ENCODE assay signal across 14 cellular contexts in genomic region chr3:47412842-47413520, GRCh38. TPM values are rescaled to one million over a fixed set of nuclear protein-coding genes. Genes with fewer than 3 reads are reported as not detected.
DNase-seq lines count a peak whose midpoint lies in the region; ATAC-seq and TF ChIP-seq lines count a peak whose summit lies in the region.
"Had no signal": no experiment of that assay in that cellular context is flagged by ENCODE, and none has a peak within 500 bp of the region (broad histone marks: within the 10 kb centered on the region; RNA-seq: fewer than 3 reads in every experiment).

No MANE protein-coding gene starts in this region.

- no peak overlapping the region for H2AFZ ChIP-seq in PC-3 (ENCODE audit: low read length)

- no peak overlapping the region for H3K4me3 Mint-ChIP-seq in activated naive CD4-positive, alpha-beta T cell treated with anti-CD3 and anti-CD28 coated beads, Interleukin-2, amount 10 ng/mL, durations not matched to agents 7 days and 5 days
- peak overlapping the region in 1 of 2 donors; percentile 24 for H3K4me3 Mint-ChIP-seq in effector memory CD8-positive, alpha-beta T cell
- no peak overlapping the region for H3K4me3 Mint-ChIP-seq in stimulated activated naive B cell treated with anti-CD40 and anti-IgM and Interleukin-4, amounts not matched to agents 10 μg/mL and 1 μg/mL and 100 μg/mL, for 72 hours
- H3K4me3 Mint-ChIP-seq: activated B cell treated with CpG ODN at 0.5 μM for 24 hours, immature natural killer cell, mesothelial cell of epicardium had no signal

- no peak for DNase-seq in activated naive CD4-positive, alpha-beta T cell treated with anti-CD3 and anti-CD28 coated beads, Interleukin-2, amount 10 ng/mL, durations not matched to agents 7 days and 5 days
- no peak for DNase-seq in activated naive CD4-positive, alpha-beta T cell (lab: John Stamatoyannopoulos, UW)
- DNase-seq in PC-3, result no peak
- no peak for DNase-seq in effector memory CD8-positive, alpha-beta T cell
- no peak for DNase-seq in stimulated activated naive B cell treated with anti-CD40 and anti-IgM and Interleukin-4, amounts not matched to agents 10 μg/mL and 1 μg/mL and 100 μg/mL, for 72 hours
- no peak for DNase-seq in activated CD4-positive, CD25-positive, alpha-beta regulatory T cell (lab: John Stamatoyannopoulos, UW)
- DNase-seq: activated B cell treated with CpG ODN at 0.5 μM for 24 hours, immature natural killer cell, OCI-M1, psoas muscle had no signal

- peak overlapping the region; percentile 6 for H3K27ac Mint-ChIP-seq in activated naive CD4-positive, alpha-beta T cell treated with anti-CD3 and anti-CD28 coated beads, Interleukin-2, amount 10 ng/mL, durations not matched to agents 7 days and 5 days
- peak overlapping the region; percentile 42 to 86 for H3K27ac Mint-ChIP-seq in effector memory CD8-positive, alpha-beta T cell
- peak overlapping the region; percentile 62 for H3K27ac Mint-ChIP-seq in stimulated activated naive B cell treated with anti-CD40 and anti-IgM and Interleukin-4, amounts not matched to agents 10 μg/mL and 1 μg/mL and 100 μg/mL, for 72 hours
- H3K27ac Mint-ChIP-seq: activated B cell treated with CpG ODN at 0.5 μM for 24 hours, mesothelial cell of epicardium had no signal

- TSS peak; percentile 18 for BruUV-seq in PC-3 (replicated peaks; lab: Mats Ljungman, UMichigan)

- H3K27me3 ChIP-seq in PC-3 (ENCODE audit: low read length), result no peaks in the 10 kb centered on the region

- H3K9me2 ChIP-seq in PC-3 (replicated peaks; ENCODE audit: low read length), result no peaks in the 10 kb centered on the region

- H3K27me3 Mint-ChIP-seq in activated naive CD4-positive, alpha-beta T cell treated with anti-CD3 and anti-CD28 coated beads, Interleukin-2, amount 10 ng/mL, durations not matched to agents 7 days and 5 days, result no peaks in the 10 kb centered on the region
- H3K27me3 Mint-ChIP-seq in effector memory CD8-positive, alpha-beta T cell, result no peaks in the 10 kb centered on the region
- H3K27me3 Mint-ChIP-seq in stimulated activated naive B cell treated with anti-CD40 and anti-IgM and Interleukin-4, amounts not matched to agents 10 μg/mL and 1 μg/mL and 100 μg/mL, for 72 hours, result no peaks in the 10 kb centered on the region
- H3K27me3 Mint-ChIP-seq: activated B cell treated with CpG ODN at 0.5 μM for 24 hours had no signal

- 0 out of 2 replicates have a peak, but pooled peaks have one; percentile 20 for TF ChIP-seq CTCF in PC-3 (conservative IDR thresholded peaks at IDR 0.05; ENCODE audit: low read depth, low read length)

- H3K4me2 ChIP-seq in PC-3 (ENCODE audit: low read length), result no peak overlapping the region

- H3K4me1 Mint-ChIP-seq in activated naive CD4-positive, alpha-beta T cell treated with anti-CD3 and anti-CD28 coated beads, Interleukin-2, amount 10 ng/mL, durations not matched to agents 7 days and 5 days, result no peaks in the 10 kb centered on the region
- H3K4me1 Mint-ChIP-seq in effector memory CD8-positive, alpha-beta T cell (ENCODE audit: low read depth in 2 of 2), result peaks cover 4 to 11% of the 10 kb centered on the region in 2 donors
- peaks cover 18 to 32% of the 10 kb centered on the region in 2 donors for H3K4me1 Mint-ChIP-seq in stimulated activated naive B cell treated with anti-CD40 and anti-IgM and Interleukin-4, amounts not matched to agents 10 μg/mL and 1 μg/mL and 100 μg/mL, for 72 hours
- H3K4me1 Mint-ChIP-seq: immature natural killer cell, mesothelial cell of epicardium had no signal

- H3K9ac ChIP-seq in PC-3 (ENCODE audit: low read length), result no peak overlapping the region

- H3F3A ChIP-seq in PC-3 (ENCODE audit: low read length, unreplicated experiment), result no peaks in the 10 kb centered on the region

- peaks cover 39% of the 10 kb centered on the region for H3K36me3 ChIP-seq in PC-3 (ENCODE audit: low read depth, low read length)

- no peak overlapping the region for H3K27ac ChIP-seq in PC-3 (ENCODE audit: low read length)
- H3K27ac ChIP-seq: psoas muscle had no signal

- ATAC-seq in PC-3, result no peak
- ATAC-seq in effector memory CD8-positive, alpha-beta T cell (replicated peaks), result no peak
- ATAC-seq in stimulated activated naive B cell treated with anti-CD40 and anti-IgM and Interleukin-4, amounts not matched to agents 10 μg/mL and 1 μg/mL and 100 μg/mL, for 72 hours (replicated peaks), result no peak
- no peak for ATAC-seq in HG03097 (IDR thresholded peaks at IDR 0.05; ENCODE audit: low FRiP score, unreplicated experiment)
- no peak for ATAC-seq in GM18858 (IDR thresholded peaks at IDR 0.05; ENCODE audit: unreplicated experiment)
- ATAC-seq: psoas muscle had no signal

- H3K4me3 ChIP-seq in PC-3 (ENCODE audit: low read length), result no peak overlapping the region
- H3K4me3 ChIP-seq: coronary artery, psoas muscle had no signal

- POLR2A ChIA-PET in PC-3 (lab: Charles Lee; ENCODE audit: unreplicated experiment), result no interaction called here

- intact Hi-C loops in PC-3 (cut with micrococcal nuclease), result no loop called here

- H3K9me3 Mint-ChIP-seq in activated naive CD4-positive, alpha-beta T cell treated with anti-CD3 and anti-CD28 coated beads, Interleukin-2, amount 10 ng/mL, durations not matched to agents 7 days and 5 days, result no peaks in the 10 kb centered on the region
- H3K9me3 Mint-ChIP-seq in effector memory CD8-positive, alpha-beta T cell, result no peaks in the 10 kb centered on the region
- H3K9me3 Mint-ChIP-seq in stimulated activated naive B cell treated with anti-CD40 and anti-IgM and Interleukin-4, amounts not matched to agents 10 μg/mL and 1 μg/mL and 100 μg/mL, for 72 hours, result no peaks in the 10 kb centered on the region
- H3K9me3 Mint-ChIP-seq: activated B cell treated with CpG ODN at 0.5 μM for 24 hours, immature natural killer cell, mesothelial cell of epicardium had no signal

- H3K9me3 ChIP-seq in PC-3 (ENCODE audit: low read length), result no peaks in the 10 kb centered on the region
- H3K9me3 ChIP-seq: psoas muscle had no signal

- CTCF ChIA-PET in activated naive CD4-positive, alpha-beta T cell treated with anti-CD3 and anti-CD28 coated beads, Interleukin-2, amount 10 ng/mL, durations not matched to agents 7 days and 5 days (lab: Charles Lee), result interaction anchor here (1.3 kb wide), 1 partner anchor 10 kb away, joined by 4 read pairs; no protein-coding TSS in a partner anchor
- CTCF ChIA-PET in PC-3 (lab: Charles Lee), result no interaction called here

- no peaks in the 10 kb centered on the region for H3K4me1 ChIP-seq in PC-3 (ENCODE audit: insufficient read depth, low read length)
- H3K4me1 ChIP-seq: psoas muscle had no signal

- H4K20me1 ChIP-seq in PC-3 (ENCODE audit: low read length), result no peaks in the 10 kb centered on the region

- H3K36me3 Mint-ChIP-seq in activated naive CD4-positive, alpha-beta T cell treated with anti-CD3 and anti-CD28 coated beads, Interleukin-2, amount 10 ng/mL, durations not matched to agents 7 days and 5 days, result peaks cover 30% of the 10 kb centered on the region
- H3K36me3 Mint-ChIP-seq in effector memory CD8-positive, alpha-beta T cell (ENCODE audit: insufficient read depth), result peaks cover 32% of the 10 kb centered on the region
- peaks cover 49 to 54% of the 10 kb centered on the region in 2 donors for H3K36me3 Mint-ChIP-seq in stimulated activated naive B cell treated with anti-CD40 and anti-IgM and Interleukin-4, amounts not matched to agents 10 μg/mL and 1 μg/mL and 100 μg/mL, for 72 hours

- H3K79me2 ChIP-seq in PC-3 (ENCODE audit: low read length), result no peaks in the 10 kb centered on the region

RNA-seq across cellular contexts. Expression of gene PTPN23, which starts 32.2 kb away (rescaled TPM):
- total RNA-seq in PC-3 (2014; rRNA removed), result 22.3 and 28.7 TPM in 2 replicates

Comparison
In these comparisons a context has a peak if more than half of its experiments do, and no peak if none do; other contexts are left out.
1. H3K27ac Mint-ChIP-seq: peak in every context shown above with its lines; median percentile 64 in effector memory CD8-positive, alpha-beta T cell; 62 in stimulated activated naive B cell treated with anti-CD40 and anti-IgM and Interleukin-4, amounts not matched to agents 10 μg/mL and 1 μg/mL and 100 μg/mL, for 72 hours; 6 in activated naive CD4-positive, alpha-beta T cell treated with anti-CD3 and anti-CD28 coated beads, Interleukin-2, amount 10 ng/mL, durations not matched to agents 7 days and 5 days.